ENCODE assay signal across 8 cellular contexts in genomic region chr6:12150812-12151432, GRCh38.
A peak's percentile ranks its signal among the peaks of the same experiment; 100 is the strongest.
DNase-seq lines count a peak whose midpoint lies in the region; ATAC-seq, FAIRE-seq and TF ChIP-seq lines count a peak whose summit lies in the region.

No MANE protein-coding gene starts in this region.

- POLR2A ChIA-PET in Caco-2 (lab: Charles Lee): no interaction called here

- no peaks in the 10 kb centered on the region for H3K79me2 ChIP-seq in keratinocyte (ENCODE audit: control insufficient read depth, insufficient read depth, low read length)

- CTCF ChIA-PET in Caco-2 (lab: Charles Lee): no interaction called here

- no peak for FAIRE-seq in keratinocyte (lab: Jason Lieb, UNC)

- H3K27me3 ChIP-seq in Caco-2 (replicated peaks; ENCODE audit: control insufficient read depth, insufficient read depth, low read length): no peaks in the 10 kb centered on the region
- H3K27me3 ChIP-seq in keratinocyte (ENCODE audit: control insufficient read depth, extremely low read depth, insufficient read depth, low read length): no peaks in the 10 kb centered on the region
- no peaks in the 10 kb centered on the region for H3K27me3 ChIP-seq in testis

- H3K36me3 Mint-ChIP-seq in Caco-2 (ENCODE audit: insufficient read depth, unreplicated experiment): peaks cover 9% of the 10 kb centered on the region
- H3K36me3 Mint-ChIP-seq in activated T-cell treated with anti-CD3 and anti-CD28 coated beads, Interleukin-2, amount 50 U/mL, for 24 hours (ENCODE audit: low read depth): peaks cover 40% of the 10 kb centered on the region

- H3K27ac Mint-ChIP-seq in Caco-2 (ENCODE audit: unreplicated experiment): no peak overlapping the region
- H3K27ac Mint-ChIP-seq in activated T-cell treated with anti-CD3 and anti-CD28 coated beads, Interleukin-2, amount 50 U/mL, for 24 hours: no peak overlapping the region

- H3K27me3 Mint-ChIP-seq in Caco-2 (ENCODE audit: insufficient read depth, unreplicated experiment): no peaks in the 10 kb centered on the region
- no peaks in the 10 kb centered on the region for H3K27me3 Mint-ChIP-seq in activated T-cell treated with anti-CD3 and anti-CD28 coated beads, Interleukin-2, amount 50 U/mL, for 24 hours

- no peak overlapping the region for H2AFZ ChIP-seq in keratinocyte (ENCODE audit: control insufficient read depth, low read length)

- no peak overlapping the region for H3K4me2 ChIP-seq in keratinocyte (ENCODE audit: control insufficient read depth, extremely low read depth, insufficient read depth, low read depth, low read length)

- 57 to 63% methylated on average over 7 of the region's 7 CpGs for WGBS in testis, 2 donors

- no peaks in the 10 kb centered on the region for H3K4me1 Mint-ChIP-seq in Caco-2 (ENCODE audit: low read depth, unreplicated experiment)
- peaks cover 20% of the 10 kb centered on the region for H3K4me1 Mint-ChIP-seq in activated T-cell treated with anti-CD3 and anti-CD28 coated beads, Interleukin-2, amount 50 U/mL, for 24 hours (ENCODE audit: low read depth)

- dilution Hi-C loops in keratinocyte (cut with MboI; ENCODE audit: extremely low pct_ligation_motif_present, low sequenced_read_pairs): no loop called here

- TF ChIP-seq POLR2A in testis (IDR thresholded peaks at IDR 0.05): no peak

- no peaks in the 10 kb centered on the region for H3K9me3 Mint-ChIP-seq in Caco-2 (ENCODE audit: unreplicated experiment)
- no peaks in the 10 kb centered on the region for H3K9me3 Mint-ChIP-seq in activated T-cell treated with anti-CD3 and anti-CD28 coated beads, Interleukin-2, amount 50 U/mL, for 24 hours

- H3K36me3 ChIP-seq in Caco-2 (ENCODE audit: control insufficient read depth, insufficient read depth, low read length): no peaks in the 10 kb centered on the region
- no peaks in the 10 kb centered on the region for H3K36me3 ChIP-seq in keratinocyte (ENCODE audit: control insufficient read depth in 2 of 2, extremely low read depth in 1 of 2, insufficient read depth in 2 of 2, low read length in 2 of 2)
- no peaks in the 10 kb centered on the region for H3K36me3 ChIP-seq in testis (ENCODE audit: low read depth, missing control alignments)

- no peaks in the 10 kb centered on the region for H3K9me1 ChIP-seq in keratinocyte (ENCODE audit: control insufficient read depth, extremely low read depth, insufficient read depth, low read length)

- H3K4me1 ChIP-seq in Caco-2 (no peaks in the 10 kb centered on the region), keratinocyte (ENCODE audit: control insufficient read depth, extremely low read depth, insufficient read depth, low read length) (peaks cover 15% of the 10 kb centered on the region), testis (no peaks in the 10 kb centered on the region)

- no peak overlapping the region for H3K27ac ChIP-seq in keratinocyte (ENCODE audit: control insufficient read depth, insufficient read depth, low read length)
- no peak overlapping the region for H3K27ac ChIP-seq in testis

- no peaks in the 10 kb centered on the region for H4K20me1 ChIP-seq in keratinocyte (ENCODE audit: control insufficient read depth, extremely low read depth, insufficient read depth, low read length)

- ATAC-seq in HG03280 (IDR thresholded peaks at IDR 0.05; ENCODE audit: unreplicated experiment): no peak

- no peak overlapping the region for H3K4me3 Mint-ChIP-seq in Caco-2 (ENCODE audit: unreplicated experiment)
- no peak overlapping the region for H3K4me3 Mint-ChIP-seq in activated T-cell treated with anti-CD3 and anti-CD28 coated beads, Interleukin-2, amount 50 U/mL, for 24 hours

- TF ChIP-seq CTCF in Caco-2 (IDR thresholded peaks at IDR 0.05; ENCODE audit: insufficient read depth in 1 of 2, low read depth in 1 of 2, low read length in 1 of 2, severe bottlenecking in 1 of 2, unreplicated experiment in 1 of 2) (peak; percentile 79 to 86), keratinocyte (optimal IDR thresholded peaks at IDR 0.05 in 1 of 3, IDR thresholded peaks at IDR 0.05 in 1 of 3, conservative IDR thresholded peaks at IDR 0.05 in 1 of 3; ENCODE audit: extremely low read depth in 1 of 3, insufficient read depth in 2 of 3, low read length in 3 of 3) (peak; percentile 80 to 87 (median 82)), testis (IDR thresholded peaks at IDR 0.05) (peak; percentile 25 to 55 (median 42))

- intact Hi-C loops in Caco-2 (cut with micrococcal nuclease; ENCODE audit: unreplicated experiment) (loop anchor here (1.0 to 10.0 kb wide), 4 partner anchors 83 to 566 kb away; no protein-coding TSS in a partner anchor), testis (cut with DNase I; ENCODE audit: low total_unique reads) (no loop called here)

- no peak overlapping the region for H3K9ac ChIP-seq in keratinocyte (ENCODE audit: control insufficient read depth, extremely low read depth, insufficient read depth, low read length)

- DNase-seq in Caco-2 (peak; percentile 52 to 71), Kasumi-1 (lab: John Stamatoyannopoulos, UW) (peak; percentile 19 to 20), keratinocyte (ENCODE audit: low read depth, low spot score) (no peak), testis (peak; percentile 69), T1000 (lab: John Stamatoyannopoulos, UW) (no peak), NCI-H1048 (lab: John Stamatoyannopoulos, UW) (no peak)
- DNase-seq in activated T-cell treated with anti-CD3 and anti-CD28 coated beads, Interleukin-2, amount 50 U/mL, for 24 hours: peak; percentile 50

- H3K4me3 ChIP-seq in Caco-2 (ENCODE audit: low read depth, low read length) (no peak overlapping the region), keratinocyte (ENCODE audit: control insufficient read depth in 2 of 3, extremely low read depth in 1 of 3, insufficient read depth in 2 of 3, low read depth in 1 of 3, low read length in 3 of 3) (no peak overlapping the region), testis (no peak overlapping the region)

- BruUV-seq in Caco-2 (replicated peaks; lab: Mats Ljungman, UMichigan): no TSS peak

- H3K9me3 ChIP-seq in Caco-2: no peaks in the 10 kb centered on the region
- no peaks in the 10 kb centered on the region for H3K9me3 ChIP-seq in keratinocyte (ENCODE audit: control insufficient read depth, low read depth, low read length)
- H3K9me3 ChIP-seq in testis: no peaks in the 10 kb centered on the region

Comparison
In these comparisons a context has a peak if more than half of its experiments do, and no peak if none do; other contexts are left out.
1. DNase-seq: peak in Caco-2 (2 of 2), Kasumi-1 (2 of 2), activated T-cell treated with anti-CD3 and anti-CD28 coated beads, Interleukin-2, amount 50 U/mL, for 24 hours (single experiment) and testis (single experiment); none in keratinocyte (single experiment), T1000 (single experiment) and NCI-H1048 (single experiment).
2. Peak in every context shown above with its lines, with median percentiles within 50 percentile points of each other: CTCF ChIP-seq.